In the genomic region with DNA sequence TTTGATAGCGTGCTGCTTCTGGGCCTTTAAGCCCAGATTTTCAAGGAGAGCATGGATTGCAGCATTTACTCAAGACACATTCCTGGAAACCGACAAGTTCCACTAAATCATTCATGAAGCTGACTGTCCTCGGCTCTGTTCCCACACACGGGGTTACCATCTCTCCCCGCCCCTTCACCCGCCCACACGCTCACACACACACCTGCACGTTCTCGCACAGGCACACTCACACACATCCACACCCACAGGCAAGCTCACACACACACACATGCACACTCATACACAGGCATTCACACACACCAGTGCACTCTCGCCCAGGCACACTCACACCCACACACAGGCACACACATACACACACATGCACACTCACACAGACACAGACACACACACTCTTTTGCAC, we compare ENCODE assay signal across 1 cellular context.
TF ChIP-seq lines count a peak whose summit lies in the region.

No MANE protein-coding gene starts in this region.

TF ChIP-seq in GM12878, 131 proteins besides CTCF, POLR2A, EP300 and RAD21 (continued from another document):
- TF ChIP-seq, protein P1, sequence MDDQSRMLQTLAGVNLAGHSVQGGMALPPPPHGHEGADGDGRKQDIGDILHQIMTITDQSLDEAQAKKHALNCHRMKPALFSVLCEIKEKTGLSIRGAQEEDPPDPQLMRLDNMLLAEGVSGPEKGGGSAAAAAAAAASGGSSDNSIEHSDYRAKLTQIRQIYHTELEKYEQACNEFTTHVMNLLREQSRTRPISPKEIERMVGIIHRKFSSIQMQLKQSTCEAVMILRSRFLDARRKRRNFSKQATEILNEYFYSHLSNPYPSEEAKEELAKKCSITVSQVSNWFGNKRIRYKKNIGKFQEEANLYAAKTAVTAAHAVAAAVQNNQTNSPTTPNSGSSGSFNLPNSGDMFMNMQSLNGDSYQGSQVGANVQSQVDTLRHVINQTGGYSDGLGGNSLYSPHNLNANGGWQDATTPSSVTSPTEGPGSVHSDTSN (IDR thresholded peaks at IDR 0.05; ENCODE audit: insufficient replicate concordance, low read depth, low read length) = peak; percentile 18
